In the genomic region with DNA sequence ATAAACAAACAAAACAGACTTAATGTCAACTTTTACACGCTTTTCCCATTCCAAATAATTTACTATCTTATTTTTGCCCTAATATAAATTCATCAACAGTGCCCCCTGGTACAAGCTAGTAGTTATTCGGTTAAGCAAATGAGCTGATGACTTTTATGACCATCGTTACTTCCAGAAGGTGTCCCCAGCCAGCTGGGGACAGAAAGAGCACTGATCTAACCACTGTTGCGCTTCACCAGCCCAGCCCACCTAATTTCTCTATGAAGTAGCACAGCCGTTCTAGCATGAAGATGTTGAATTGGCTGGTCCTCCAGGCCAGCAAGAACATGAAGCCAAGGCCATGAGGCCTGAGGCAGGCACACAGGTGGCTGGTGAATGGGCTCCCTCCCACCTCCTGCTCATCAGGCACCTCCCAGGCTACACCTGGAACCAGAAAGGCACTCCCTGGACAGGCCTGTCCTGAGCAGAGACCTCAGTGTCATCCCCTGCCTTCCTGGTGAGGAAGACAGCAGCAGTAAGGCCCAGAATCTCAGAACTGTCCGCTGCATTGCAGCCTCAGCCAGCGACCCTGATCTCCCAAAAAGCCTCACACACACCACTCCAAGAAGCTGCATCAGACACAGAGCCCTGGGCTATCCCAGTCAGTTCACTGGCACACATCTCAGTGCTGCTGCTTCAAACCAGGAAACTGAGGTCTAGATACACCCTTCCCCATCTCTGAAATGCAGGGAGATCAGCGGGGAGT, we compare ENCODE assay signal across 1 cellular context.
TF ChIP-seq lines count a peak whose summit lies in the region.

No MANE protein-coding gene starts in this region.

TF ChIP-seq in H1, 55 proteins besides CTCF, POLR2A, EP300 and RAD21:
- no peak for TF ChIP-seq KDM1A (IDR thresholded peaks at IDR 0.05; ENCODE audit: borderline replicate concordance, low read length)
- TF ChIP-seq JUN (IDR thresholded peaks at IDR 0.05; ENCODE audit: low read depth, low read length): no peak
TF ChIP-seq in H1: peak in this region for 0.
